In genomic region chr15:67013696-67014095, GRCh38 we compare ENCODE assay signal across 13 cellular contexts. TPM values are rescaled to one million over a fixed set of nuclear protein-coding genes. Genes with fewer than 3 reads are reported as not detected.
DNase-seq lines count a peak whose midpoint lies in the region; ATAC-seq, FAIRE-seq and TF ChIP-seq lines count a peak whose summit lies in the region.
"Had no signal": no experiment of that assay in that cellular context is flagged by ENCODE, and none has a peak within 500 bp of the region (broad histone marks: within the 10 kb centered on the region; RNA-seq: fewer than 3 reads in every experiment).

No MANE protein-coding gene starts in this region.

- H3K36me3 Mint-ChIP-seq in T-cell, result no peaks in the 10 kb centered on the region

- H4K20me1 ChIP-seq in keratinocyte (ENCODE audit: control insufficient read depth, extremely low read depth, insufficient read depth, low read length), result no peaks in the 10 kb centered on the region

- H3K27ac Mint-ChIP-seq in T-cell, result no peak overlapping the region

- DNase-seq in A673 (ENCODE audit: low spot score) (peak; percentile 79), KBM-7 (peak; percentile 62), cardiac fibroblast (ENCODE audit: low read depth in 2 of 2) (peak; percentile 60 to 74), keratinocyte (ENCODE audit: low read depth, low spot score) (no peak), KG1 (lab: John Stamatoyannopoulos, UW) (no peak), T-cell (no peak)
- DNase-seq: BE2C, NCI-H1694 had no signal

- TF ChIP-seq CTCF in A673 (conservative IDR thresholded peaks at IDR 0.05; ENCODE audit: low read depth, low read length) (no peak), cardiac fibroblast (IDR thresholded peaks at IDR 0.05; ENCODE audit: low read depth, low read length) (no peak), keratinocyte (optimal IDR thresholded peaks at IDR 0.05 in 1 of 3, IDR thresholded peaks at IDR 0.05 in 1 of 3, conservative IDR thresholded peaks at IDR 0.05 in 1 of 3; ENCODE audit: extremely low read depth in 1 of 3, insufficient read depth in 2 of 3, low read length in 3 of 3) (no peak)

- CTCF ChIA-PET in A673 (lab: Charles Lee) (no interaction called here), T-cell (lab: Charles Lee) (no interaction called here)

- H3K4me3 ChIP-seq in A673 (ENCODE audit: low read depth, low read length, poor library complexity, severe bottlenecking), result no peak overlapping the region
- no peak overlapping the region for H3K4me3 ChIP-seq in cardiac fibroblast (replicated peaks in 1 of 2; ENCODE audit: low read depth in 2 of 2, low read length in 2 of 2)
- no peak overlapping the region for H3K4me3 ChIP-seq in keratinocyte (ENCODE audit: control insufficient read depth in 2 of 3, extremely low read depth in 1 of 3, insufficient read depth in 2 of 3, low read depth in 1 of 3, low read length in 3 of 3)
- H3K4me3 ChIP-seq: SK-N-MC had no signal

- no peaks in the 10 kb centered on the region for H3K79me2 ChIP-seq in keratinocyte (ENCODE audit: control insufficient read depth, insufficient read depth, low read length)

- H3K4me3 Mint-ChIP-seq in T-cell, result no peak overlapping the region
- H3K4me3 Mint-ChIP-seq: central memory CD8-positive, alpha-beta T cell had no signal

- peaks cover 0 to 5% (median 4%) of the 10 kb centered on the region in 3 donors for H3K4me1 Mint-ChIP-seq in T-cell

- ATAC-seq in HG02642 (IDR thresholded peaks at IDR 0.05; ENCODE audit: poor library complexity, unreplicated experiment) (no peak), GM19023 (IDR thresholded peaks at IDR 0.05; ENCODE audit: unreplicated experiment) (no peak), T-cell (replicated peaks in 1 of 4) (no peak)

- H3K36me3 ChIP-seq in A673 (ENCODE audit: insufficient read depth, low read length, poor library complexity, severe bottlenecking) (no peaks in the 10 kb centered on the region), keratinocyte (ENCODE audit: control insufficient read depth in 2 of 2, extremely low read depth in 1 of 2, insufficient read depth in 2 of 2, low read length in 2 of 2) (no peaks in the 10 kb centered on the region)
- H3K36me3 ChIP-seq: BE2C had no signal

- FAIRE-seq in keratinocyte (lab: Jason Lieb, UNC), result peak; percentile 57
- FAIRE-seq: GM12892 had no signal

- POLR2A ChIA-PET in A673 (lab: Charles Lee; ENCODE audit: low non-redundant PET), result no interaction called here
- POLR2A ChIA-PET in T-cell (lab: Charles Lee), result no interaction called here

- H2AFZ ChIP-seq in keratinocyte (ENCODE audit: control insufficient read depth, low read length), result no peak overlapping the region

- H3K27ac ChIP-seq in A673 (ENCODE audit: low read depth, low read length, poor library complexity, severe bottlenecking) (peak overlapping the region; percentile 26), keratinocyte (ENCODE audit: control insufficient read depth, insufficient read depth, low read length) (peak overlapping the region; percentile 2)
- H3K27ac ChIP-seq: SK-N-MC had no signal

- H3K4me1 ChIP-seq in A673 (ENCODE audit: insufficient read depth, low read length, poor library complexity, severe bottlenecking) (peaks cover 10% of the 10 kb centered on the region), keratinocyte (ENCODE audit: control insufficient read depth, extremely low read depth, insufficient read depth, low read length) (peaks cover 7% of the 10 kb centered on the region)
- H3K4me1 ChIP-seq: BE2C had no signal

- dilution Hi-C loops in keratinocyte (cut with MboI; ENCODE audit: extremely low pct_ligation_motif_present, low sequenced_read_pairs), result no loop called here

- in situ Hi-C loops in KBM-7 (cut with MboI; ENCODE audit: low pct_unique_long_range_greater_than_20kb, low sequenced_read_pairs), result no loop called here

- no peaks in the 10 kb centered on the region for H3K9me1 ChIP-seq in keratinocyte (ENCODE audit: control insufficient read depth, extremely low read depth, insufficient read depth, low read length)

- H3K27me3 ChIP-seq in A673 (replicated peaks; ENCODE audit: insufficient read depth, low read depth, low read length, poor library complexity) (no peaks in the 10 kb centered on the region), keratinocyte (ENCODE audit: control insufficient read depth, extremely low read depth, insufficient read depth, low read length) (no peaks in the 10 kb centered on the region)
- H3K27me3 ChIP-seq: BE2C had no signal

- no peaks in the 10 kb centered on the region for H3K27me3 Mint-ChIP-seq in T-cell
- H3K27me3 Mint-ChIP-seq: central memory CD8-positive, alpha-beta T cell had no signal

- no TSS peak for BruUV-seq in A673 (replicated peaks; lab: Mats Ljungman, UMichigan)

- H3K9me3 Mint-ChIP-seq in T-cell, result no peaks in the 10 kb centered on the region
- H3K9me3 Mint-ChIP-seq: central memory CD8-positive, alpha-beta T cell had no signal

- H3K4me2 ChIP-seq in keratinocyte (ENCODE audit: control insufficient read depth, extremely low read depth, insufficient read depth, low read depth, low read length), result no peak overlapping the region

- H3K9ac ChIP-seq in keratinocyte (ENCODE audit: control insufficient read depth, extremely low read depth, insufficient read depth, low read length), result no peak overlapping the region

- H3K9me3 ChIP-seq in A673 (ENCODE audit: low read depth, low read length, poor library complexity, severe bottlenecking), result no peaks in the 10 kb centered on the region
- no peaks in the 10 kb centered on the region for H3K9me3 ChIP-seq in keratinocyte (ENCODE audit: control insufficient read depth, low read depth, low read length)
- H3K9me3 ChIP-seq: BE2C had no signal

- intact Hi-C loops in A673 (cut with micrococcal nuclease; ENCODE audit: unreplicated experiment), result no loop called here

RNA-seq across cellular contexts. Expression of gene SMAD3, which starts 51.7 kb away (rescaled TPM):
- 31.0 and 43.0 TPM in 2 replicates for total RNA-seq in A673 (2021)
- 30.6 to 52.9 TPM (median 33.7 TPM) in 3 replicates for polyA plus RNA-seq in keratinocyte
- 8.1 TPM for polyA plus RNA-seq in keratinocyte (2011; ENCODE audit: low read depth)
- 23.9 and 26.7 TPM in 2 replicates for polyA plus RNA-seq in keratinocyte (2011; cell fraction: cytosol; rRNA removed)
- polyA plus RNA-seq in keratinocyte (2011; cell fraction: nucleus; rRNA removed), result 74.9 and 76.8 TPM in 2 replicates
- polyA plus RNA-seq in keratinocyte (2012; ENCODE audit: low replicate concordance), result 26.5 and 44.9 TPM in 2 replicates
- polyA minus RNA-seq in keratinocyte, result 45.4 to 160 TPM (median 47.7 TPM) in 3 replicates
- polyA minus RNA-seq in keratinocyte (2011; cell fraction: cytosol; rRNA and poly(A)+ RNA removed), result 23.8 TPM
- polyA minus RNA-seq in keratinocyte (2011; cell fraction: nucleus; rRNA and poly(A)+ RNA removed), result 30.5 and 55.1 TPM in 2 replicates
- 100 to 1,000 TPM in 3 of 5 donors, 10 to 100 TPM in 2; 55.4 to 159 (median 110) TPM for total RNA-seq in T-cell

Comparison
In these comparisons a context has a peak if more than half of its experiments do, and no peak if none do; other contexts are left out.
1. DNase-seq: peak in A673 (single experiment), KBM-7 (single experiment) and cardiac fibroblast (2 of 2); none in keratinocyte (single experiment), KG1 (single experiment) and T-cell (0 of 34).